Comparison of ENCODE assay signal across 10 cellular contexts in the genomic region with DNA sequence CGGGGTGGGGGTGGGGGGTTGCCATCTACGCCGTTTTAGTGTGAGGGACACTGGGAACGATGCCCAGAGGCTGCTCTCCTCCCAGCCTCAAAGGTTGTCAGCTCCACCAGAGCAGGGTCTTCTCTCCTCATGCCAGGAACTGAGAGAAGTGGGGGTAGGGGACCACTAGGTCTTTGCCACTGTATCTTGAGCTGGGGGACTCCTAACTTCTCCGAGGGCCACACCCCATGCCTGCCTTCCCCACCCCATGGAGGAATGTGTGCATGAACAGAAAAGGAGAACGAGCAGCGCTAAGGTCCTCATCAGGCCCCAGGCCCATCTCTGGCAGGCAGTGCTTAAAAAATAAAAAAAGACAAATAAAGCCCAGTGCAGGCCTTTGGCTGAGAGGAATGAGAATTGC. TPM values are rescaled to one million over a fixed set of nuclear protein-coding genes. Genes with fewer than 3 reads are reported as not detected.
DNase-seq lines count a peak whose midpoint lies in the region; TF ChIP-seq lines count a peak whose summit lies in the region.
"Had no signal": no experiment of that assay in that cellular context is flagged by ENCODE, and none has a peak within 500 bp of the region (broad histone marks: within the 10 kb centered on the region; RNA-seq: fewer than 3 reads in every experiment).

No MANE protein-coding gene starts in this region.

- peak overlapping the region; percentile 46 for H3K27ac Mint-ChIP-seq in activated naive CD4-positive, alpha-beta T cell treated with anti-CD3 and anti-CD28 coated beads, Interleukin-2, amount 50 U/mL, for 24 hours
- H3K27ac Mint-ChIP-seq in mesothelial cell of epicardium = peak overlapping the region; percentile 97

- H3K4me1 ChIP-seq in ascending aorta (peaks cover 18 to 47% of the 10 kb centered on the region in 2 donors), tibial artery (peaks cover 7 to 66% (median 56%) of the 10 kb centered on the region in 4 donors)

- no peaks in the 10 kb centered on the region for H3K27me3 Mint-ChIP-seq in activated naive CD4-positive, alpha-beta T cell treated with anti-CD3 and anti-CD28 coated beads, Interleukin-2, amount 50 U/mL, for 24 hours
- no peaks in the 10 kb centered on the region for H3K27me3 Mint-ChIP-seq in mesothelial cell of epicardium (ENCODE audit: low read depth)

- peak overlapping the region; percentile 44 for H3K4me3 Mint-ChIP-seq in activated naive CD4-positive, alpha-beta T cell treated with anti-CD3 and anti-CD28 coated beads, Interleukin-2, amount 50 U/mL, for 24 hours
- H3K4me3 Mint-ChIP-seq in mesothelial cell of epicardium = peak overlapping the region; percentile 22

- intact Hi-C loops in ascending aorta (cut with DNase I) (loop anchor here (2.0 to 5.0 kb wide), 2 partner anchors 14 to 105 kb away; partner anchors contain the start of genes EFNA4 and SHC1), tibial artery (cut with DNase I; ENCODE audit: low total_unique reads) (no loop called here)

- DNase-seq in activated naive CD4-positive, alpha-beta T cell (lab: John Stamatoyannopoulos, UW) = no peak
- no peak for DNase-seq in ascending aorta (ENCODE audit: low spot score in 2 of 2)
- DNase-seq in mesothelial cell of epicardium (ENCODE audit: low spot score in 2 of 2, unreplicated experiment in 2 of 2) = no peak
- DNase-seq in tibial artery = no peak
- DNase-seq in NCI-H748 treated with DMSO at 0.1 percent for 48 hours (lab: John Stamatoyannopoulos, UW) = no peak
- no peak for DNase-seq in MV-4-11 (lab: John Stamatoyannopoulos, UW)
- DNase-seq in OCI-M2 (lab: John Stamatoyannopoulos, UW; ENCODE audit: unreplicated experiment) = no peak
- DNase-seq: HCEC 1CT, NCI-H2171 had no signal

- H3K4me1 Mint-ChIP-seq in activated naive CD4-positive, alpha-beta T cell treated with anti-CD3 and anti-CD28 coated beads, Interleukin-2, amount 50 U/mL, for 24 hours = peaks cover 70% of the 10 kb centered on the region
- peaks cover 64% of the 10 kb centered on the region for H3K4me1 Mint-ChIP-seq in mesothelial cell of epicardium

- TF ChIP-seq CTCF in ascending aorta (IDR thresholded peaks at IDR 0.05) (no peak), mesothelial cell of epicardium (IDR thresholded peaks at IDR 0.05; ENCODE audit: unreplicated experiment) (no peak), tibial artery (IDR thresholded peaks at IDR 0.05) (no peak)

- peak overlapping the region; percentile 65 to 83 for H3K27ac ChIP-seq in ascending aorta
- peak overlapping the region; percentile 82 to 83 for H3K27ac ChIP-seq in tibial artery

- peaks cover 12 to 20% of the 10 kb centered on the region in 2 donors for H3K36me3 ChIP-seq in ascending aorta
- H3K36me3 ChIP-seq in tibial artery = peaks cover 0 to 19% (median 14%) of the 10 kb centered on the region in 3 donors

- H3K4me3 ChIP-seq in ascending aorta (no peak overlapping the region), tibial artery (no peak overlapping the region)

- H3K9me3 ChIP-seq in ascending aorta (no peaks in the 10 kb centered on the region), tibial artery (no peaks in the 10 kb centered on the region)

- no peaks in the 10 kb centered on the region for H3K9me3 Mint-ChIP-seq in activated naive CD4-positive, alpha-beta T cell treated with anti-CD3 and anti-CD28 coated beads, Interleukin-2, amount 50 U/mL, for 24 hours
- no peaks in the 10 kb centered on the region for H3K9me3 Mint-ChIP-seq in mesothelial cell of epicardium

- H3K27me3 ChIP-seq in ascending aorta (no peaks in the 10 kb centered on the region), tibial artery (no peaks in the 10 kb centered on the region)

- H3K36me3 Mint-ChIP-seq in activated naive CD4-positive, alpha-beta T cell treated with anti-CD3 and anti-CD28 coated beads, Interleukin-2, amount 50 U/mL, for 24 hours = peaks cover 2% of the 10 kb centered on the region
- H3K36me3 Mint-ChIP-seq in mesothelial cell of epicardium = no peaks in the 10 kb centered on the region

RNA-seq across cellular contexts. Expression of gene PBXIP1, which starts 1.4 kb away (rescaled TPM):
- total RNA-seq in ascending aorta = 70.0 TPM
- 53.8 to 56.2 TPM (median 56.2 TPM) in 3 replicates for total RNA-seq in mesothelial cell of epicardium

RNA-seq across cellular contexts. Expression of gene PYGO2, which starts 4.3 kb away (rescaled TPM):
- total RNA-seq in ascending aorta = 48.7 TPM
- total RNA-seq in mesothelial cell of epicardium = 43.8 to 47.3 TPM (median 44.6 TPM) in 3 replicates

RNA-seq across cellular contexts. Expression of gene SHC1, which starts 13.3 kb away (rescaled TPM):
- 211 TPM for total RNA-seq in ascending aorta
- 115 to 132 TPM (median 117 TPM) in 3 replicates for total RNA-seq in mesothelial cell of epicardium

RNA-seq across cellular contexts. Expression of gene CKS1B, which starts 17.2 kb away (rescaled TPM):
- total RNA-seq in ascending aorta = 40.4 TPM
- total RNA-seq in mesothelial cell of epicardium = 64.0 to 70.9 TPM (median 68.2 TPM) in 3 replicates

RNA-seq across cellular contexts. Expression of gene PMVK, which starts 20.7 kb away (rescaled TPM):
- total RNA-seq in ascending aorta = 9.6 TPM
- 19.7 to 21.2 TPM (median 20.5 TPM) in 3 replicates for total RNA-seq in mesothelial cell of epicardium
